Comparison of ENCODE assay signal across 1 cellular context in the genomic region with DNA sequence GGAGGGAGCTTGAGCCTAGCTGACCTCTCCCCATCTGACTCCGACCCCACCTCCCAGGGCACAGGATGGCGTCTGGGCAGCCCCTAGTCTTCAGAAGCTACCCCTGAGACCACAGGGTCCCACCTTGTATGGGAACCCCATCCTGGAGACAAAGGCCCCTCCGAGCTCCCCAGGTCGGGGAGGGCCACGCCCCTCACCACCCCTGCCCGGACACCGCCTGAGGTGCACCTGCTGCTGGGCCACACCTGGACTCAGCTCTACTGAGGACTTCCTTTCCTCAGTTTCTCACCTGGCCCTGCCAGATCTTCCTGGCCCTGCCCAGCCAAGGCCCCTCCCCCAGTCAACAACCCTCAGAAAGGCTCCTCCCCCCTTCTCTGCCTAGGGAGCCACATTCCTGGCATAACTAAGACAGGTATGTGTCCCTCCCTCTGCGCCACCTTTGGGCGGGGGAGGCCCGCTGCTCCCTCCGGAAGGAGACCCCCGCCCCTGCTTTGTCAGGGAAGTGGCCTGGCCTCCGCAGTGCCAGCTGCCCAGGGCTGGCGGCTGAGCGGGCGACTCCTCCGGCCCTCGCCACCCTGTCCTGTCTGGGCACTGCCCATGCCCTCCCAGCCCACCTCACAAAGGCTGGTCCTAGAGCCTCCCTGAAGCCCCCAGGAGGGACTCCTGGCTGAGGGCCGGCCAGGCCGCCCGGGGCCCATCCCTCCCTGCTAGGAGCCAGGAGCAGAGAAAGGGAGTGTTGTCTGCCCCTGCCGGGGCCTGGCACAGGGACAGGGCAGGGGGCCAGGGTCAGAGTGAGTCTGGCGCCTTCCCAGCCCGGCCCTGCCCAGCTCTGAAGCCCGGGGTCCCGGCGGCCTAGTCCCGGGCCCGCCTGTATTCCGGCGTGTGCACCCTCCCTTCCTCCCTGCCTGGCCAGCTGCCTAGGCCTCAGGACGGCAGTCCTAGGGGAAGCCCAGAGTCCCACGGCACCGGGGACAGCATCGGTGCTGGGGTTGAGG.
TF ChIP-seq lines count a peak whose summit lies in the region.

No MANE protein-coding gene starts in this region.

TF ChIP-seq in WTC11, 78 proteins besides CTCF, POLR2A, EP300 and RAD21 (continued from another document):
- TF ChIP-seq, protein P1, sequence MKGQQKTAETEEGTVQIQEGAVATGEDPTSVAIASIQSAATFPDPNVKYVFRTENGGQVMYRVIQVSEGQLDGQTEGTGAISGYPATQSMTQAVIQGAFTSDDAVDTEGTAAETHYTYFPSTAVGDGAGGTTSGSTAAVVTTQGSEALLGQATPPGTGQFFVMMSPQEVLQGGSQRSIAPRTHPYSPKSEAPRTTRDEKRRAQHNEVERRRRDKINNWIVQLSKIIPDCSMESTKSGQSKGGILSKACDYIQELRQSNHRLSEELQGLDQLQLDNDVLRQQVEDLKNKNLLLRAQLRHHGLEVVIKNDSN (CRISPR knock-in tag; IDR thresholded peaks at IDR 0.05): 0 out of 2 replicates have a peak, but pooled peaks have one; percentile 10
- TF ChIP-seq TEAD1 (CRISPR knock-in tag; IDR thresholded peaks at IDR 0.05): peak; percentile 100
- TF ChIP-seq ETV6 (CRISPR knock-in tag; IDR thresholded peaks at IDR 0.05): 0 out of 2 replicates have a peak, but pooled peaks have one; percentile 59
- TF ChIP-seq FOXK1 (CRISPR knock-in tag; IDR thresholded peaks at IDR 0.05): 0 out of 2 replicates have a peak, but pooled peaks have one; percentile 31
- TF ChIP-seq ZNF423 (CRISPR knock-in tag; IDR thresholded peaks at IDR 0.05): peak; percentile 99
- TF ChIP-seq TEAD4 (CRISPR knock-in tag; IDR thresholded peaks at IDR 0.05): peak; percentile 97
- TF ChIP-seq FOXP1 (CRISPR knock-in tag; IDR thresholded peaks at IDR 0.05; ENCODE audit: borderline replicate concordance): no peak
- TF ChIP-seq ZNF138 (CRISPR knock-in tag; conservative IDR thresholded peaks at IDR 0.05): no peak
